ENCODE assay signal across 21 cellular contexts in the genomic region with DNA sequence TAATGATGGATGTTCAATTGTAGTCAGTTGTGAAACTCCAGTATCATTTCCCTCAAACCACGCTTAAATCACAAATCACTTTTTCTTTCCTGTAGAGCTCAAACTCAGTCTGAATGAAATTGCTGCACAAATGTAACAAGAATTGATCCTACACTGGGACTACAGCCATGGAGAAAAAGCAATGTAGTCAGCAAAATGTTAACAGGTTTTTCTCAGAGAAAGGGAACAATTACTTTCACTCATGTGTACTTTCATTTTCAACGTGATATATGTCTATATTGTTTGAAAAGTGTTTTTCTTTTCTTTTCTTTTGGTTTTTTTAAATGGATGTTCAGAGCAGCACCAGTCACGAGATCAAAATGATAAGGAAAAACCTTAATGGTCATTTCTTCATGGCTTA. TPM values are rescaled to one million over a fixed set of nuclear protein-coding genes. Genes with fewer than 3 reads are reported as not detected.
DNase-seq lines count a peak whose midpoint lies in the region; ATAC-seq, FAIRE-seq and TF ChIP-seq lines count a peak whose summit lies in the region.
"Had no signal": no experiment of that assay in that cellular context is flagged by ENCODE, and none has a peak within 500 bp of the region (broad histone marks: within the 10 kb centered on the region; RNA-seq: fewer than 3 reads in every experiment).

No MANE protein-coding gene starts in this region.

- H3K23ac ChIP-seq in mesendoderm (ENCODE audit: low read length) = no peak overlapping the region

- H2BK15ac ChIP-seq in mesendoderm (replicated peaks; ENCODE audit: low read depth) = no peak overlapping the region

- H3K9ac ChIP-seq in HepG2 (ENCODE audit: insufficient read depth, low read depth, low read length) (no peak overlapping the region), mesendoderm (ENCODE audit: low read length) (no peak overlapping the region)

- H4K5ac ChIP-seq in mesendoderm (ENCODE audit: low read length) = no peak overlapping the region

- peaks cover 99% of the 10 kb centered on the region for H3K36me3 Mint-ChIP-seq in activated T-cell treated with anti-CD3 and anti-CD28 coated beads, Interleukin-2, amount 50 U/mL, for 24 hours (ENCODE audit: low read depth)
- H3K36me3 Mint-ChIP-seq in activated naive CD8-positive, alpha-beta T cell treated with anti-CD3 and anti-CD28 coated beads for 36 hours = peaks cover 67% of the 10 kb centered on the region

- H2BK120ac ChIP-seq in mesendoderm (ENCODE audit: low read depth, low read length) = no peak overlapping the region

- WGBS in HepG2 (ENCODE audit: low lambda C conversion rate) = 93% methylated on average over 3 of the region's 3 CpGs
- no CpG with 5 or more reads among the region's 3 CpGs for WGBS in mesendoderm (ENCODE audit: extremely low coverage, insufficient coverage, low lambda C conversion rate)

- no peak overlapping the region for H3K56ac ChIP-seq in mesendoderm (ENCODE audit: low read length)

- peaks cover 6% of the 10 kb centered on the region for H3K9me3 Mint-ChIP-seq in activated T-cell treated with anti-CD3 and anti-CD28 coated beads, Interleukin-2, amount 50 U/mL, for 24 hours
- H3K9me3 Mint-ChIP-seq in activated naive CD8-positive, alpha-beta T cell treated with anti-CD3 and anti-CD28 coated beads for 36 hours = peaks cover 8% of the 10 kb centered on the region

- no TSS peak for BruUV-seq in HepG2 (replicated peaks; lab: Mats Ljungman, UMichigan)

- H3K9me3 ChIP-seq in HEK293 (ENCODE audit: control insufficient read depth, insufficient read depth, low read depth, low read length) (no peaks in the 10 kb centered on the region), HepG2 (ENCODE audit: low read length) (no peaks in the 10 kb centered on the region)
- H3K9me3 ChIP-seq: BE2C had no signal

- H3K27me3 ChIP-seq in HepG2 (ENCODE audit: control insufficient read depth in 1 of 2, insufficient read depth in 2 of 2, low read length in 2 of 2) = no peaks in the 10 kb centered on the region
- no peaks in the 10 kb centered on the region for H3K27me3 ChIP-seq in mesendoderm (ENCODE audit: insufficient read depth, low read length, poor library complexity)
- H3K27me3 ChIP-seq: BE2C had no signal

- no peak overlapping the region for H2AK5ac ChIP-seq in mesendoderm (ENCODE audit: low read length)

- no peak overlapping the region for H3K27ac ChIP-seq in HEK293 (ENCODE audit: extremely low read depth, low read depth, low read length)
- no peak overlapping the region for H3K27ac ChIP-seq in HepG2 (ENCODE audit: extremely low read length, insufficient read depth, low read length)
- H3K27ac ChIP-seq in mesendoderm (ENCODE audit: low read depth, low read length) = no peak overlapping the region
- H3K27ac ChIP-seq: C4-2B had no signal

- POLR2A ChIA-PET in HEK293 (lab: Yijun Ruan, JAX) (no interaction called here), HepG2 (lab: Yijun Ruan, JAX) (no interaction called here)

- intact Hi-C loops in HepG2 (cut with micrococcal nuclease; ENCODE audit: unreplicated experiment) = no loop called here

- no peak overlapping the region for H2AFZ ChIP-seq in HepG2 (ENCODE audit: low read length)

- TF ChIP-seq POLR2A in HepG2 (IDR thresholded peaks at IDR 0.05; ENCODE audit: insufficient read depth in 1 of 2, low read depth in 2 of 2, low read length in 2 of 2) = no peak

- H3K4me3 Mint-ChIP-seq in activated T-cell treated with anti-CD3 and anti-CD28 coated beads, Interleukin-2, amount 50 U/mL, for 24 hours = no peak overlapping the region
- no peak overlapping the region for H3K4me3 Mint-ChIP-seq in activated naive CD8-positive, alpha-beta T cell treated with anti-CD3 and anti-CD28 coated beads for 36 hours
- H3K4me3 Mint-ChIP-seq: CD4-positive, alpha-beta memory T cell; IgD-negative memory B cell had no signal

- H3K4me2 ChIP-seq in HepG2 (ENCODE audit: low read depth, low read length) (no peak overlapping the region), mesendoderm (ENCODE audit: low read length) (no peak overlapping the region)

- TF ChIP-seq RAD21 in HepG2 (CRISPR knock-in tag; IDR thresholded peaks at IDR 0.05) = no peak

- no peak overlapping the region for H3K4ac ChIP-seq in mesendoderm (ENCODE audit: low read depth, low read length)

- H4K20me1 ChIP-seq in HepG2 (ENCODE audit: insufficient read depth, low read length) = no peaks in the 10 kb centered on the region

- TF ChIP-seq CTCF in HEK293 (tag by site-specific recombination; IDR thresholded peaks at IDR 0.05) (no peak), HepG2 (CRISPR knock-in tag; IDR thresholded peaks at IDR 0.05) (no peak)

- H3K27ac Mint-ChIP-seq in activated T-cell treated with anti-CD3 and anti-CD28 coated beads, Interleukin-2, amount 50 U/mL, for 24 hours = peak overlapping the region; percentile 19
- peak overlapping the region; percentile 22 for H3K27ac Mint-ChIP-seq in activated naive CD8-positive, alpha-beta T cell treated with anti-CD3 and anti-CD28 coated beads for 36 hours
- H3K27ac Mint-ChIP-seq: IgD-negative memory B cell had no signal

- H3K4me3 ChIP-seq in HEK293 (ENCODE audit: low read depth, low read length) (no peak overlapping the region), HepG2 (replicated peaks in 1 of 3; ENCODE audit: insufficient read depth in 1 of 3, low read depth in 2 of 3, low read length in 3 of 3) (no peak overlapping the region), mesendoderm (ENCODE audit: low read length) (no peak overlapping the region)

- H3K4me1 ChIP-seq in HEK293 (ENCODE audit: control insufficient read depth, insufficient read depth, low read length) = no peaks in the 10 kb centered on the region
- H3K4me1 ChIP-seq in HepG2 (ENCODE audit: insufficient read depth, low read length) = no peaks in the 10 kb centered on the region
- no peaks in the 10 kb centered on the region for H3K4me1 ChIP-seq in mesendoderm (ENCODE audit: control insufficient read depth, low read depth, low read length)
- H3K4me1 ChIP-seq: BE2C had no signal

- FAIRE-seq in HepG2 (lab: Jason Lieb, UNC) = no peak
- FAIRE-seq: A204.1, D721Med, H54 had no signal

- no peaks in the 10 kb centered on the region for H3K4me1 Mint-ChIP-seq in activated T-cell treated with anti-CD3 and anti-CD28 coated beads, Interleukin-2, amount 50 U/mL, for 24 hours (ENCODE audit: low read depth)
- peaks cover 7% of the 10 kb centered on the region for H3K4me1 Mint-ChIP-seq in activated naive CD8-positive, alpha-beta T cell treated with anti-CD3 and anti-CD28 coated beads for 36 hours
- H3K4me1 Mint-ChIP-seq: CD4-positive, alpha-beta memory T cell; IgD-negative memory B cell had no signal

- no peaks in the 10 kb centered on the region for H3K79me1 ChIP-seq in mesendoderm (ENCODE audit: low read length)

- no peak overlapping the region for H2BK5ac ChIP-seq in mesendoderm (ENCODE audit: low read length)

- H3K36me3 ChIP-seq in HEK293 (ENCODE audit: control insufficient read depth in 2 of 2, insufficient read depth in 1 of 2, low read length in 2 of 2) = peaks cover 31 to 97% of the 10 kb centered on the region in 2 experiments
- peaks cover 18 to 87% of the 10 kb centered on the region in 2 experiments for H3K36me3 ChIP-seq in HepG2 (replicated peaks in 1 of 2; ENCODE audit: control insufficient read depth in 1 of 2, insufficient read depth in 2 of 2, low read length in 2 of 2)
- H3K36me3 ChIP-seq in mesendoderm (ENCODE audit: control insufficient read depth, insufficient read depth, low read length) = peaks cover 10% of the 10 kb centered on the region

- H4K8ac ChIP-seq in mesendoderm (ENCODE audit: low read depth, low read length) = no peak overlapping the region

- H3K27me3 Mint-ChIP-seq in activated T-cell treated with anti-CD3 and anti-CD28 coated beads, Interleukin-2, amount 50 U/mL, for 24 hours = no peaks in the 10 kb centered on the region
- no peaks in the 10 kb centered on the region for H3K27me3 Mint-ChIP-seq in activated naive CD8-positive, alpha-beta T cell treated with anti-CD3 and anti-CD28 coated beads for 36 hours
- H3K27me3 Mint-ChIP-seq: CD4-positive, alpha-beta memory T cell; IgD-negative memory B cell had no signal

- H3K79me2 ChIP-seq in HepG2 (ENCODE audit: insufficient read depth, low read length) = no peaks in the 10 kb centered on the region
- no peaks in the 10 kb centered on the region for H3K79me2 ChIP-seq in mesendoderm (ENCODE audit: control insufficient read depth, insufficient read depth, low read length)

- no peak for TF ChIP-seq EP300 in HepG2 (IDR thresholded peaks at IDR 0.05; ENCODE audit: low read depth in 2 of 2, low read length in 2 of 2)
- no peak for TF ChIP-seq EP300 in HepG2 (CRISPR knock-in tag; IDR thresholded peaks at IDR 0.05; ENCODE audit: borderline replicate concordance)

- no peak for DNase-seq in activated T-cell treated with anti-CD3 and anti-CD28 coated beads, Interleukin-2, amount 50 U/mL, for 24 hours
- no peak for DNase-seq in activated T-cell treated with anti-CD3 and anti-CD28 coated beads, Interleukin-2, amount 50 U/mL, for 1 hour
- no peak for DNase-seq in activated naive CD8-positive, alpha-beta T cell treated with anti-CD3 and anti-CD28 coated beads for 36 hours
- no peak for DNase-seq in HepG2 (ENCODE audit: low spot score)
- DNase-seq in mesendoderm = no peak
- no peak for DNase-seq in HPDE6-E6E7 (ENCODE audit: extremely low spot score)
- DNase-seq: BE2C; CD4-positive, alpha-beta memory T cell; COR-L47; DMS153; DND-41; GF-D8 had no signal

- H3K18ac ChIP-seq in mesendoderm (ENCODE audit: low read length) = no peak overlapping the region

- in situ Hi-C loops in HepG2 (cut with HindIII; ENCODE audit: extremely low pct_ligation_motif_present, low pct_unique_long_range_greater_than_20kb) = no loop called here

- ATAC-seq in HepG2 = no peak
- ATAC-seq: HCT116 had no signal

- CTCF ChIA-PET in HEK293 (lab: Yijun Ruan, JAX) = no interaction called here
- CTCF ChIA-PET in HepG2 (lab: Yijun Ruan, JAX; ENCODE audit: low intra/inter-chr PET ratio, low total read pairs) = no interaction called here

RNA-seq across cellular contexts. Expression of a gene that starts 22.7 kb away (rescaled TPM):
- total RNA-seq in activated naive CD8-positive, alpha-beta T cell treated with anti-CD3 and anti-CD28 coated beads for 36 hours = 10 to 100 TPM; 70.9 to 72.0 TPM
- total RNA-seq in HepG2 (2016; rRNA removed; fragmentation: Illumina TruSeq; extraction: Trizol) = 33.1 and 45.1 TPM in 2 replicates
- total RNA-seq in HepG2 (2016; cell fraction: cytosol; rRNA removed; fragmentation: Illumina TruSeq; extraction: Trizol; ENCODE audit: low read depth) = 9.7 and 11.5 TPM in 2 replicates
- 34.2 and 44.9 TPM in 2 replicates for total RNA-seq in HepG2 (2016; cell fraction: insoluble cytoplasmic fraction; rRNA removed; fragmentation: Illumina TruSeq; extraction: Trizol)
- 19.5 and 22.8 TPM in 2 replicates for total RNA-seq in HepG2 (2016; cell fraction: membrane; rRNA removed; fragmentation: Illumina TruSeq; extraction: Trizol)
- 34.1 and 38.0 TPM in 2 replicates for total RNA-seq in HepG2 (2016; cell fraction: nucleus; rRNA removed; fragmentation: Illumina TruSeq; extraction: Trizol)
- polyA plus RNA-seq in HepG2 (2011; rRNA removed) = 11.8 and 18.6 TPM in 2 replicates
- polyA plus RNA-seq in HepG2 (2011; cell fraction: cytosol; rRNA removed) = 5.6 and 9.9 TPM in 2 replicates
- 9.0 and 10.3 TPM in 2 replicates for polyA plus RNA-seq in HepG2 (2011; cell fraction: nucleus; rRNA removed)
- polyA plus RNA-seq in HepG2 (2012) = 22.5 and 24.6 TPM in 2 replicates
- polyA plus RNA-seq in HepG2 (2016; cell fraction: cytosol; fragmentation: Illumina TruSeq; extraction: Trizol; ENCODE audit: low read depth) = 4.7 and 4.9 TPM in 2 replicates
- polyA plus RNA-seq in HepG2 (2016; cell fraction: insoluble cytoplasmic fraction; fragmentation: Illumina TruSeq; extraction: Trizol; ENCODE audit: low read depth) = 39.7 and 41.5 TPM in 2 replicates
- polyA plus RNA-seq in HepG2 (2016; cell fraction: membrane; fragmentation: Illumina TruSeq; extraction: Trizol; ENCODE audit: low read depth) = 7.9 and 9.6 TPM in 2 replicates
- polyA plus RNA-seq in HepG2 (2016; cell fraction: nucleus; fragmentation: Illumina TruSeq; extraction: Trizol; ENCODE audit: insufficient read depth, low read depth) = 40.2 and 41.1 TPM in 2 replicates
- 6.1 and 11.1 TPM in 2 replicates for polyA minus RNA-seq in HepG2 (2011; rRNA and poly(A)+ RNA removed; ENCODE audit: low replicate concordance)
- 13.5 and 16.3 TPM in 2 replicates for polyA minus RNA-seq in HepG2 (2011; cell fraction: cytosol; rRNA and poly(A)+ RNA removed)
- 23.3 and 27.8 TPM in 2 replicates for polyA minus RNA-seq in HepG2 (2011; cell fraction: nucleus; rRNA and poly(A)+ RNA removed)
- polyA plus RNA-seq in mesendoderm (2013, experiment 1 of 2) = 65.3 TPM
- 61.8 TPM for polyA plus RNA-seq in mesendoderm (2013, experiment 2 of 2)

RNA-seq across cellular contexts. Expression of a gene that starts 27.3 kb away (rescaled TPM):
- 10 to 100 TPM; 31.9 to 36.5 TPM for total RNA-seq in activated naive CD8-positive, alpha-beta T cell treated with anti-CD3 and anti-CD28 coated beads for 36 hours
- 11.7 and 24.6 TPM in 2 replicates for total RNA-seq in HepG2 (2016; rRNA removed; fragmentation: Illumina TruSeq; extraction: Trizol)
- total RNA-seq in HepG2 (2016; cell fraction: cytosol; rRNA removed; fragmentation: Illumina TruSeq; extraction: Trizol; ENCODE audit: low read depth) = 5.7 and 7.9 TPM in 2 replicates
- total RNA-seq in HepG2 (2016; cell fraction: insoluble cytoplasmic fraction; rRNA removed; fragmentation: Illumina TruSeq; extraction: Trizol) = 13.0 and 26.7 TPM in 2 replicates
- 8.6 and 10.7 TPM in 2 replicates for total RNA-seq in HepG2 (2016; cell fraction: membrane; rRNA removed; fragmentation: Illumina TruSeq; extraction: Trizol)
- 19.9 and 25.7 TPM in 2 replicates for total RNA-seq in HepG2 (2016; cell fraction: nucleus; rRNA removed; fragmentation: Illumina TruSeq; extraction: Trizol)
- 20.4 and 22.4 TPM in 2 replicates for polyA plus RNA-seq in HepG2 (2011; rRNA removed)
- polyA plus RNA-seq in HepG2 (2011; cell fraction: cytosol; rRNA removed) = 22.3 and 22.8 TPM in 2 replicates
- polyA plus RNA-seq in HepG2 (2011; cell fraction: nucleus; rRNA removed) = 14.0 and 16.1 TPM in 2 replicates
- 9.9 and 10.4 TPM in 2 replicates for polyA plus RNA-seq in HepG2 (2012)
- polyA plus RNA-seq in HepG2 (2016; cell fraction: cytosol; fragmentation: Illumina TruSeq; extraction: Trizol; ENCODE audit: low read depth) = 4.8 and 5.8 TPM in 2 replicates
- polyA plus RNA-seq in HepG2 (2016; cell fraction: insoluble cytoplasmic fraction; fragmentation: Illumina TruSeq; extraction: Trizol; ENCODE audit: low read depth) = 12.0 and 15.6 TPM in 2 replicates
- polyA plus RNA-seq in HepG2 (2016; cell fraction: membrane; fragmentation: Illumina TruSeq; extraction: Trizol; ENCODE audit: low read depth) = 5.7 and 9.8 TPM in 2 replicates
- 39.7 and 40.4 TPM in 2 replicates for polyA plus RNA-seq in HepG2 (2016; cell fraction: nucleus; fragmentation: Illumina TruSeq; extraction: Trizol; ENCODE audit: insufficient read depth, low read depth)
- polyA minus RNA-seq in HepG2 (2011; rRNA and poly(A)+ RNA removed; ENCODE audit: low replicate concordance) = 23.2 and 29.3 TPM in 2 replicates
- polyA minus RNA-seq in HepG2 (2011; cell fraction: cytosol; rRNA and poly(A)+ RNA removed) = 8.3 and 11.3 TPM in 2 replicates
- polyA minus RNA-seq in HepG2 (2011; cell fraction: nucleus; rRNA and poly(A)+ RNA removed) = 15.3 and 17.0 TPM in 2 replicates
- polyA plus RNA-seq in mesendoderm (2013, experiment 1 of 2) = 5.7 TPM
- 5.8 TPM for polyA plus RNA-seq in mesendoderm (2013, experiment 2 of 2)

RNA-seq across cellular contexts. Expression of a gene that starts 39.2 kb away (rescaled TPM):
- total RNA-seq in activated naive CD8-positive, alpha-beta T cell treated with anti-CD3 and anti-CD28 coated beads for 36 hours = 1 to 10 TPM; 2.2 to 2.7 TPM
- total RNA-seq in HepG2 (2016; rRNA removed; fragmentation: Illumina TruSeq; extraction: Trizol) = not detected in 2 replicates
- total RNA-seq in HepG2 (2016; cell fraction: cytosol; rRNA removed; fragmentation: Illumina TruSeq; extraction: Trizol; ENCODE audit: low read depth) = not detected in 2 replicates
- total RNA-seq in HepG2 (2016; cell fraction: insoluble cytoplasmic fraction; rRNA removed; fragmentation: Illumina TruSeq; extraction: Trizol) = not detected in 2 replicates
- total RNA-seq in HepG2 (2016; cell fraction: membrane; rRNA removed; fragmentation: Illumina TruSeq; extraction: Trizol) = not detected in 2 replicates
- not detected in 2 replicates for total RNA-seq in HepG2 (2016; cell fraction: nucleus; rRNA removed; fragmentation: Illumina TruSeq; extraction: Trizol)
- polyA plus RNA-seq in HepG2 (2011; rRNA removed) = not detected in 2 replicates
- not detected in 2 replicates for polyA plus RNA-seq in HepG2 (2011; cell fraction: cytosol; rRNA removed)
- not detected in 2 replicates for polyA plus RNA-seq in HepG2 (2011; cell fraction: nucleus; rRNA removed)
- polyA plus RNA-seq in HepG2 (2012) = not detected in 2 replicates
- not detected in 2 replicates for polyA plus RNA-seq in HepG2 (2016; cell fraction: cytosol; fragmentation: Illumina TruSeq; extraction: Trizol; ENCODE audit: low read depth)
- not detected in 2 replicates for polyA plus RNA-seq in HepG2 (2016; cell fraction: insoluble cytoplasmic fraction; fragmentation: Illumina TruSeq; extraction: Trizol; ENCODE audit: low read depth)
- not detected in 2 replicates for polyA plus RNA-seq in HepG2 (2016; cell fraction: membrane; fragmentation: Illumina TruSeq; extraction: Trizol; ENCODE audit: low read depth)
- polyA plus RNA-seq in HepG2 (2016; cell fraction: nucleus; fragmentation: Illumina TruSeq; extraction: Trizol; ENCODE audit: insufficient read depth, low read depth) = not detected in 2 replicates
- polyA minus RNA-seq in HepG2 (2011; rRNA and poly(A)+ RNA removed; ENCODE audit: low replicate concordance) = not detected in 2 replicates
- not detected in 2 replicates for polyA minus RNA-seq in HepG2 (2011; cell fraction: cytosol; rRNA and poly(A)+ RNA removed)
- polyA minus RNA-seq in HepG2 (2011; cell fraction: nucleus; rRNA and poly(A)+ RNA removed) = not detected in 2 replicates
- 0.01 TPM for polyA plus RNA-seq in mesendoderm (2013, experiment 1 of 2)
- polyA plus RNA-seq in mesendoderm (2013, experiment 2 of 2) = not detected
- total RNA-seq: HT-29 had no signal
- polyA plus RNA-seq: AG04450; CD4-positive, alpha-beta memory T cell; IgD-negative memory B cell had no signal

RNA-seq across cellular contexts. Expression of a gene that starts 55.2 kb away (rescaled TPM):
- 1 to 10 TPM; 2.1 to 3.0 TPM for total RNA-seq in activated naive CD8-positive, alpha-beta T cell treated with anti-CD3 and anti-CD28 coated beads for 36 hours
- not detected in 2 replicates for total RNA-seq in HepG2 (2016; rRNA removed; fragmentation: Illumina TruSeq; extraction: Trizol)
- total RNA-seq in HepG2 (2016; cell fraction: cytosol; rRNA removed; fragmentation: Illumina TruSeq; extraction: Trizol; ENCODE audit: low read depth) = not detected in 2 replicates
- not detected in 2 replicates for total RNA-seq in HepG2 (2016; cell fraction: insoluble cytoplasmic fraction; rRNA removed; fragmentation: Illumina TruSeq; extraction: Trizol)
- total RNA-seq in HepG2 (2016; cell fraction: membrane; rRNA removed; fragmentation: Illumina TruSeq; extraction: Trizol) = 0.14 and 0.15 TPM in 2 replicates
- not detected in 2 replicates for total RNA-seq in HepG2 (2016; cell fraction: nucleus; rRNA removed; fragmentation: Illumina TruSeq; extraction: Trizol)
- polyA plus RNA-seq in HepG2 (2011; rRNA removed) = not detected in 2 replicates
- polyA plus RNA-seq in HepG2 (2011; cell fraction: cytosol; rRNA removed) = not detected in 2 replicates
- not detected in 2 replicates for polyA plus RNA-seq in HepG2 (2011; cell fraction: nucleus; rRNA removed)
- not detected in 2 replicates for polyA plus RNA-seq in HepG2 (2012)
- 0.20 TPM in 1 of 2 replicates, not detected in the other for polyA plus RNA-seq in HepG2 (2016; cell fraction: cytosol; fragmentation: Illumina TruSeq; extraction: Trizol; ENCODE audit: low read depth)
- not detected in 2 replicates for polyA plus RNA-seq in HepG2 (2016; cell fraction: insoluble cytoplasmic fraction; fragmentation: Illumina TruSeq; extraction: Trizol; ENCODE audit: low read depth)
- 0.14 TPM in 1 of 2 replicates, not detected in the other for polyA plus RNA-seq in HepG2 (2016; cell fraction: membrane; fragmentation: Illumina TruSeq; extraction: Trizol; ENCODE audit: low read depth)
- not detected in 2 replicates for polyA plus RNA-seq in HepG2 (2016; cell fraction: nucleus; fragmentation: Illumina TruSeq; extraction: Trizol; ENCODE audit: insufficient read depth, low read depth)
- polyA minus RNA-seq in HepG2 (2011; rRNA and poly(A)+ RNA removed; ENCODE audit: low replicate concordance) = not detected in 2 replicates
- polyA minus RNA-seq in HepG2 (2011; cell fraction: cytosol; rRNA and poly(A)+ RNA removed) = not detected in 2 replicates
- not detected in 2 replicates for polyA minus RNA-seq in HepG2 (2011; cell fraction: nucleus; rRNA and poly(A)+ RNA removed)
- not detected for polyA plus RNA-seq in mesendoderm (2013, experiment 1 of 2)
- polyA plus RNA-seq in mesendoderm (2013, experiment 2 of 2) = not detected
